3 cellular contexts compared by ENCODE assay signal in the genomic region with DNA sequence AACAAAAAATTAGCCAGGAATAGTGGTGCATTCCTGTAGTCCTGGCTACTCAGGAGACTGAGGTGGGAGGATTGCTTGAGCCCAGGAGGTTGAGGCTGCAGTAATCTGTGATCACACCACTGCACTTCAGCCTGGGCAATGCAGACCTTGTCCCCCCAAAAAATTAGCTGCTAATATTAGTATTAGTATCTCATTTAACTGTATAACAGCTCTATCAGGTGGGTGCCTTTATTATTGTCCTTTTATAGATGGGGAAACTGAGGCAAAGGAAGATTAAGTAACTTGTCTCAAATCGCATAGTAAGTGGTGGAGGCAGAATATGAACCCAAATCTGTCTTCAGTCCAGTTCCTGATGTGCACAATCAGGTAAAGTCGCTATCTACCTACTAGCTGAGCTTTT.
"Had no signal": no experiment of that assay in that cellular context is flagged by ENCODE, and none has a peak within 500 bp of the region (broad histone marks: within the 10 kb centered on the region; RNA-seq: fewer than 3 reads in every experiment).

No MANE protein-coding gene starts in this region.

- H3K4me3 ChIP-seq: GM12878 had no signal

- DNase-seq: GDM1, GF-D8 had no signal

- ATAC-seq: GM12878 had no signal
